ENCODE assay signal across 6 cellular contexts in genomic region chr5:36022246-36022645, GRCh38. TPM values are rescaled to one million over a fixed set of nuclear protein-coding genes. Genes with fewer than 3 reads are reported as not detected.
"Had no signal": no experiment of that assay in that cellular context is flagged by ENCODE, and none has a peak within 500 bp of the region (broad histone marks: within the 10 kb centered on the region; RNA-seq: fewer than 3 reads in every experiment).

No MANE protein-coding gene starts in this region.

RNA-seq across cellular contexts. Expression of gene UGT3A1, which starts 31.1 kb away (rescaled TPM):
- total RNA-seq: M059J, NCI-H460, PC-3, Right ventricle myocardium superior, SK-MEL-5 had no signal

RNA-seq across cellular contexts. Expression of gene UGT3A2, which starts 44.4 kb away (rescaled TPM):
- total RNA-seq: NCI-H460, PC-3, Peyer's patch, Right ventricle myocardium superior had no signal
